11 cellular contexts compared by ENCODE assay signal in the genomic region with DNA sequence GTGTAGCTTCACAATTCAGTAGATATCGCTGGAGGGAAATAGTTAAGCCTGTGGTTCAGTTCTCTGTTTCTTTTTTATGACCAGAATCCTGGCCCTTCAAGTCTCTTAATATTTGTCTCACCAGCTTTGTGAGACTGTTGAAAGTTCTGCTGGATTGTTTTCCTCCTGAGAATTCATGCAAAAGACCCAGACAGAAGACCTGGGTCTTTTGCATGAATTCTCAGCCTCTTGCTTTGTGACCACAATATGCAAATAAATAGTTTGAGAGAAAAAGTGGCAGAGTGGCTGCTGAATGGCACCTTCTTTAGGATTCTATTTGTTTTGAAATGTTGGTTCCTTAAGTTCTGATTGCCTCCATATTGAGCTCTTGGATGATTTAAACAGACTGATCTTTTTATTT. TPM values are rescaled to one million over a fixed set of nuclear protein-coding genes. Genes with fewer than 3 reads are reported as not detected.
A peak's percentile ranks its signal among the peaks of the same experiment; 100 is the strongest.
DNase-seq lines count a peak whose midpoint lies in the region; ATAC-seq and TF ChIP-seq lines count a peak whose summit lies in the region.
"Had no signal": no experiment of that assay in that cellular context is flagged by ENCODE, and none has a peak within 500 bp of the region (broad histone marks: within the 10 kb centered on the region; RNA-seq: fewer than 3 reads in every experiment).

No MANE protein-coding gene starts in this region.

- intact Hi-C loops in sigmoid colon (cut with DNase I): no loop called here
- intact Hi-C loops in uterus (cut with DNase I; ENCODE audit: low total_unique reads): no loop called here

- H3K9me2 ChIP-seq in DOHH2 (replicated peaks; ENCODE audit: control insufficient read depth, low read length) (no peaks in the 10 kb centered on the region), Loucy (replicated peaks; ENCODE audit: low read depth, low read length) (no peaks in the 10 kb centered on the region)

- TF ChIP-seq EP300 in sigmoid colon (IDR thresholded peaks at IDR 0.05): no peak

- H3K79me2 ChIP-seq in DOHH2 (ENCODE audit: control insufficient read depth, low read length) (peaks cover 43% of the 10 kb centered on the region), Loucy (ENCODE audit: insufficient read depth, low read length) (peaks cover 77% of the 10 kb centered on the region)

- no peaks in the 10 kb centered on the region for H3K27me3 ChIP-seq in DOHH2 (ENCODE audit: control insufficient read depth, low read length)
- H3K27me3 ChIP-seq in Loucy (ENCODE audit: insufficient read depth, low read length, poor library complexity, severe bottlenecking): no peaks in the 10 kb centered on the region
- no peaks in the 10 kb centered on the region for H3K27me3 ChIP-seq in sigmoid colon
- no peaks in the 10 kb centered on the region for H3K27me3 ChIP-seq in uterus
- H3K27me3 ChIP-seq: gastroesophageal sphincter had no signal

- H3K4me3 ChIP-seq in DOHH2 (ENCODE audit: low read length) (peak overlapping the region; percentile 39), Loucy (ENCODE audit: low read length, poor library complexity, severe bottlenecking) (peak overlapping the region; percentile 8), sigmoid colon (no peak overlapping the region), uterus (no peak overlapping the region)
- H3K4me3 ChIP-seq: gastroesophageal sphincter had no signal

- H2AFZ ChIP-seq in Loucy (ENCODE audit: low read length): no peak overlapping the region

- peak overlapping the region; percentile 0 for H3K9ac ChIP-seq in Loucy (ENCODE audit: low read depth, low read length, poor library complexity, severe bottlenecking)

- H3K4me2 ChIP-seq in DOHH2 (ENCODE audit: low read length) (peak overlapping the region; percentile 59), Loucy (ENCODE audit: low read depth, low read length, poor library complexity, severe bottlenecking) (peak overlapping the region; percentile 23)

- H3K4me1 ChIP-seq in DOHH2 (ENCODE audit: control insufficient read depth, low read length) (peaks cover 22% of the 10 kb centered on the region), Loucy (ENCODE audit: insufficient read depth, low read length, poor library complexity, severe bottlenecking) (peaks cover 36% of the 10 kb centered on the region), sigmoid colon (peaks cover 0 to 11% (median 0%) of the 10 kb centered on the region in 4 donors), uterus (no peaks in the 10 kb centered on the region)
- H3K4me1 ChIP-seq: gastroesophageal sphincter had no signal

- H3K27ac ChIP-seq in DOHH2 (ENCODE audit: low read depth, low read length) (peak overlapping the region; percentile 46), sigmoid colon (no peak overlapping the region), uterus (no peak overlapping the region)
- H3K27ac ChIP-seq: gastroesophageal sphincter had no signal

- H3K36me3 ChIP-seq in DOHH2 (ENCODE audit: control insufficient read depth, low read length): peaks cover 21% of the 10 kb centered on the region
- H3K36me3 ChIP-seq in Loucy (ENCODE audit: insufficient read depth, low read length): peaks cover 19% of the 10 kb centered on the region
- peaks cover 0 to 21% (median 6%) of the 10 kb centered on the region in 4 donors for H3K36me3 ChIP-seq in sigmoid colon
- H3K36me3 ChIP-seq in uterus: no peaks in the 10 kb centered on the region

- TF ChIP-seq CTCF in DOHH2 (IDR thresholded peaks at IDR 0.05; ENCODE audit: low read depth, low read length, poor library complexity, severe bottlenecking) (no peak), Loucy (conservative IDR thresholded peaks at IDR 0.05; ENCODE audit: low read length) (no peak), sigmoid colon (IDR thresholded peaks at IDR 0.05) (no peak), uterus (IDR thresholded peaks at IDR 0.05) (no peak)

- H3F3A ChIP-seq in DOHH2 (ENCODE audit: control insufficient read depth, insufficient read depth): no peaks in the 10 kb centered on the region
- H3F3A ChIP-seq in Loucy (ENCODE audit: low read depth): peaks cover 3% of the 10 kb centered on the region; the same call in 1 of the 2 replicates

- DNase-seq in hypothalamus (lab: John Stamatoyannopoulos, UW): no peak
- no peak for DNase-seq in sigmoid colon
- DNase-seq in SHP77 treated with DMSO at 0.1 percent for 48 hours (lab: John Stamatoyannopoulos, UW): no peak
- DNase-seq in uterus: no peak
- DNase-seq: activated T-cell treated with anti-CD3 and anti-CD28 coated beads for 4 hours, NCI-H2227 treated with DMSO at 0.1 percent for 48 hours had no signal

- no peak for TF ChIP-seq POLR2A in sigmoid colon (IDR thresholded peaks at IDR 0.05)
- no peak for TF ChIP-seq POLR2A in uterus (IDR thresholded peaks at IDR 0.05)

- peak; percentile 90 for ATAC-seq in GM19452 (IDR thresholded peaks at IDR 0.05; ENCODE audit: unreplicated experiment)
- peak; percentile 91 for ATAC-seq in HG02973 (IDR thresholded peaks at IDR 0.05; ENCODE audit: unreplicated experiment)
- ATAC-seq: gastroesophageal sphincter had no signal

- 84 to 95% methylated on average over 1 of the region's 1 CpG for WGBS in sigmoid colon, 2 donors

- H3K9me3 ChIP-seq in DOHH2 (ENCODE audit: control insufficient read depth, insufficient read depth, low read length) (peaks cover 3% of the 10 kb centered on the region; the same call in 1 of the 2 replicates), Loucy (ENCODE audit: insufficient read depth, low read depth, low read length) (no peaks in the 10 kb centered on the region), sigmoid colon (no peaks in the 10 kb centered on the region), uterus (no peaks in the 10 kb centered on the region)
- H3K9me3 ChIP-seq: gastroesophageal sphincter had no signal

- H4K20me1 ChIP-seq in DOHH2 (ENCODE audit: control insufficient read depth, insufficient read depth, low read depth, low read length) (no peaks in the 10 kb centered on the region), Loucy (ENCODE audit: insufficient read depth, low read length, poor library complexity, severe bottlenecking) (peaks cover 17% of the 10 kb centered on the region)

RNA-seq across cellular contexts. Expression of gene RASA1, which starts 40.3 kb away (rescaled TPM):
- total RNA-seq in sigmoid colon: 10 to 100 TPM; 22.7 to 30.0 (median 25.3) TPM
- polyA plus RNA-seq in sigmoid colon: 10 to 100 TPM in 2 of 3 donors, 1 to 10 TPM in 1; 9.0 to 18.0 (median 11.8) TPM
- 10 to 100 TPM; 25.9 to 59.9 (median 46.3) TPM for total RNA-seq in uterus

Comparison
In these comparisons a context has a peak if more than half of its experiments do, and no peak if none do; other contexts are left out.
1. H3K4me3 ChIP-seq: peak in DOHH2 (single experiment) and Loucy (single experiment); none in sigmoid colon (0 of 4) and uterus (0 of 2).